ENCODE assay signal across 8 cellular contexts in the genomic region with DNA sequence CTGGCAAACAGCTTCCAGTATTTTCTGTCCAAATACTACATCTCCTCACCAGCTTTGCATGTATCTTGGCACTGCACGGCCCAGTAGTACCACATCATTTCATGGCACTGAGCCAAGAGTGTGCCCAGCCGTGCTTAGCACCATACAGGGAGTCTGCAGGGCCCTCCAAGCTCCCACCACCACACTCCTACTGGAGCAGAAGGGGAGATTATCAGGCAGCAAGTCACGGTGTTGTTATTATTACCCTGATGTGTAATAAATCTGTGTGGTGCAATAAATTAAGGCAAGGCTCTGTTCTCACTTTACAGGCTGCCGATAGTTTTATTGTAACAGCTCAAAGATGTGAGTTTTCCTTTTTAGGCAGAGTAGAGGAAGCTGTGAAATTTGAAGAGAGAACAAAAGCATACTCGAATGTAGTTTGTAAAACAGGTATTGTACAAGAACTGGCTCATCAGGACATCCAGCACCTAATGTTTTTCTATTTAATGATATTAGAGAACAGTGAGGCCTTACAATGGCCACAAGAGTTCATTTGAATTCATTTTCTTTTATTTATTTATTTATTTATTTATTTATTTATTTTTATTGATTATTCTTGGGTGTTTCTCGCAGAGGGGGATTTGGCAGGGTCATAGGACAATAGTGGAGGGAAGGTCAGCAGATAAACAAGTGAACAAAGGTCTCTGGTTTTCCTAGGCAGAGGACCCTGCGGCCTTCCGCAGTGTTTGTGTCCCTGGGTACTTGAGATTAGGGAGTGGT. TPM values are rescaled to one million over a fixed set of nuclear protein-coding genes. Genes with fewer than 3 reads are reported as not detected.
DNase-seq lines count a peak whose midpoint lies in the region; ATAC-seq, FAIRE-seq and TF ChIP-seq lines count a peak whose summit lies in the region.
"Not testable (repeated sequence)": the region's sequence is repeated elsewhere in the genome, so short reads cannot be mapped to it uniquely, and the experiment has no call there.

No MANE protein-coding gene starts in this region.

- not testable (repeated sequence) for H3K27me3 ChIP-seq in CD4-positive, CD25-positive, alpha-beta regulatory T cell (ENCODE audit: control insufficient read depth, insufficient read depth, low read length); prostate gland (replicated peaks; ENCODE audit: insufficient read depth); thyroid gland

- H3K27me3 Mint-ChIP-seq in CD4-positive, CD25-positive, alpha-beta regulatory T cell; activated CD8-positive, alpha-beta T cell treated with anti-CD3 and anti-CD28 coated beads, Interleukin-2, amount 10 ng/mL, durations not matched to agents 7 days and 5 days (ENCODE audit: low read depth): not testable (repeated sequence)

- DNase-seq in CD4-positive, CD25-positive, alpha-beta regulatory T cell; activated CD8-positive, alpha-beta T cell treated with anti-CD3 and anti-CD28 coated beads, Interleukin-2, amount 10 ng/mL, durations not matched to agents 7 days and 5 days; coronary artery (ENCODE audit: low spot score); prostate gland (ENCODE audit: low spot score): not testable (repeated sequence)
- DNase-seq in RCC 7860 (ENCODE audit: low spot score) (peak; percentile 36), left kidney (ENCODE audit: low read depth, low spot score) (peak; percentile 70), thyroid gland (peak; percentile 89 to 90)

- H3K36me3 ChIP-seq in CD4-positive, CD25-positive, alpha-beta regulatory T cell (ENCODE audit: control insufficient read depth, insufficient read depth, low read length); prostate gland; thyroid gland: not testable (repeated sequence)

- TF ChIP-seq POLR2A in prostate gland (IDR thresholded peaks at IDR 0.05); thyroid gland (IDR thresholded peaks at IDR 0.05): not testable (repeated sequence)

- intact Hi-C loops in prostate gland (cut with DNase I); thyroid gland (cut with DNase I): not testable (repeated sequence)

- not testable (repeated sequence) for TF ChIP-seq EP300 in Ishikawa (IDR thresholded peaks at IDR 0.05; ENCODE audit: borderline replicate concordance)

- not testable (repeated sequence) for TF ChIP-seq RAD21 in Ishikawa (IDR thresholded peaks at IDR 0.05; ENCODE audit: low read depth)

- not testable (repeated sequence) for H3K36me3 Mint-ChIP-seq in CD4-positive, CD25-positive, alpha-beta regulatory T cell; activated CD8-positive, alpha-beta T cell treated with anti-CD3 and anti-CD28 coated beads, Interleukin-2, amount 10 ng/mL, durations not matched to agents 7 days and 5 days (ENCODE audit: low read depth)

- not testable (repeated sequence) for H3K9me3 Mint-ChIP-seq in CD4-positive, CD25-positive, alpha-beta regulatory T cell; activated CD8-positive, alpha-beta T cell treated with anti-CD3 and anti-CD28 coated beads, Interleukin-2, amount 10 ng/mL, durations not matched to agents 7 days and 5 days (ENCODE audit: insufficient read depth)

- not testable (repeated sequence) for TF ChIP-seq CTCF in coronary artery (IDR thresholded peaks at IDR 0.05); prostate gland (IDR thresholded peaks at IDR 0.05); thyroid gland (IDR thresholded peaks at IDR 0.05)

- POLR2A ChIA-PET in activated CD8-positive, alpha-beta T cell treated with anti-CD3 and anti-CD28 coated beads, Interleukin-2, amount 10 ng/mL, durations not matched to agents 7 days and 5 days (lab: Charles Lee) = interaction anchor here (1.0 to 9.9 kb wide), 4 partner anchors 10 to 98 kb away, joined by 3 to 250 read pairs (median 6); a partner anchor contains a TSS

- not testable (repeated sequence) for H3K4me3 ChIP-seq in CD4-positive, CD25-positive, alpha-beta regulatory T cell (ENCODE audit: low read depth, low read length); coronary artery; prostate gland; thyroid gland (replicated peaks in 1 of 3)

- H3K27ac ChIP-seq in CD4-positive, CD25-positive, alpha-beta regulatory T cell (ENCODE audit: insufficient read depth, low read length, poor library complexity, severe bottlenecking) = peak overlapping the region; percentile 77
- H3K27ac ChIP-seq in coronary artery = peak overlapping the region; percentile 21 to 57
- peak overlapping the region; percentile 26 to 48 for H3K27ac ChIP-seq in prostate gland
- peak overlapping the region; percentile 57 to 83 (median 80) for H3K27ac ChIP-seq in thyroid gland

- peak overlapping the region in 1 of 4 donors; percentile 38 for H3K4me3 Mint-ChIP-seq in CD4-positive, CD25-positive, alpha-beta regulatory T cell
- H3K4me3 Mint-ChIP-seq in activated CD8-positive, alpha-beta T cell treated with anti-CD3 and anti-CD28 coated beads, Interleukin-2, amount 10 ng/mL, durations not matched to agents 7 days and 5 days = not testable (repeated sequence)

- H3K27ac Mint-ChIP-seq in CD4-positive, CD25-positive, alpha-beta regulatory T cell = peak overlapping the region in 2 of 3 donors; percentile 62 to 94
- H3K27ac Mint-ChIP-seq in activated CD8-positive, alpha-beta T cell treated with anti-CD3 and anti-CD28 coated beads, Interleukin-2, amount 10 ng/mL, durations not matched to agents 7 days and 5 days = peak overlapping the region; percentile 52

- WGBS in prostate gland = 16% methylated on average over 6 of the region's 8 CpGs
- 42 to 48% methylated on average over 6 of the region's 8 CpGs for WGBS in thyroid gland, 2 donors

- CTCF ChIA-PET in activated CD8-positive, alpha-beta T cell treated with anti-CD3 and anti-CD28 coated beads, Interleukin-2, amount 10 ng/mL, durations not matched to agents 7 days and 5 days (lab: Charles Lee) = interaction anchor here (0.8 to 2.1 kb wide), 4 partner anchors 10 to 90 kb away, joined by 3 to 11 read pairs (median 6); no protein-coding TSS in a partner anchor

- not testable (repeated sequence) for ATAC-seq in CD4-positive, CD25-positive, alpha-beta regulatory T cell (ENCODE audit: low read depth in 2 of 2); activated CD8-positive, alpha-beta T cell treated with anti-CD3 and anti-CD28 coated beads, Interleukin-2, amount 10 ng/mL, durations not matched to agents 7 days and 5 days

- peaks cover 26 to 52% (median 39%) of the 10 kb centered on the region in 4 donors for H3K4me1 Mint-ChIP-seq in CD4-positive, CD25-positive, alpha-beta regulatory T cell
- H3K4me1 Mint-ChIP-seq in activated CD8-positive, alpha-beta T cell treated with anti-CD3 and anti-CD28 coated beads, Interleukin-2, amount 10 ng/mL, durations not matched to agents 7 days and 5 days (ENCODE audit: low read depth) = peaks cover 49% of the 10 kb centered on the region

- FAIRE-seq in RCC 7860 (lab: Jason Lieb, UNC) = not testable (repeated sequence)

- H3K9me3 ChIP-seq in CD4-positive, CD25-positive, alpha-beta regulatory T cell (ENCODE audit: control insufficient read depth in 2 of 2, low read length in 2 of 2); prostate gland; thyroid gland: not testable (repeated sequence)

- peaks cover 52% of the 10 kb centered on the region for H3K4me1 ChIP-seq in CD4-positive, CD25-positive, alpha-beta regulatory T cell (ENCODE audit: control insufficient read depth, insufficient read depth, low read length, poor library complexity, severe bottlenecking)
- not testable (repeated sequence) for H3K4me1 ChIP-seq in prostate gland (replicated peaks)
- peaks cover 9 to 15% of the 10 kb centered on the region in 2 donors for H3K4me1 ChIP-seq in thyroid gland

TF ChIP-seq in Ishikawa, 13 proteins besides CTCF, POLR2A, EP300 and RAD21:
- peak; percentile 72 for TF ChIP-seq NFIC (IDR thresholded peaks at IDR 0.05)
TF ChIP-seq in Ishikawa: peak in this region for 1; not testable (repeated sequence) for 12.

RNA-seq across cellular contexts. Expression of a gene that starts 13.0 kb away (rescaled TPM):
- total RNA-seq in CD4-positive, CD25-positive, alpha-beta regulatory T cell = 143 TPM
- polyA plus RNA-seq in CD4-positive, CD25-positive, alpha-beta regulatory T cell = 10 to 100 TPM; 72.8 to 91.3 (median 78.2) TPM
- total RNA-seq in activated CD8-positive, alpha-beta T cell treated with anti-CD3 and anti-CD28 coated beads, Interleukin-2, amount 10 ng/mL, durations not matched to agents 7 days and 5 days = 100 to 1,000 TPM; 132 to 133 TPM
- 10 to 100 TPM; 31.4 to 39.1 TPM for total RNA-seq in prostate gland
- total RNA-seq in thyroid gland = 10 to 100 TPM; 54.2 to 91.7 (median 71.9) TPM
